Comparison of ENCODE assay signal across 15 cellular contexts in genomic region chr5:125113328-125113727, GRCh38.
DNase-seq lines count a peak whose midpoint lies in the region; ATAC-seq and TF ChIP-seq lines count a peak whose summit lies in the region.
"Had no signal": no experiment of that assay in that cellular context is flagged by ENCODE, and none has a peak within 500 bp of the region (broad histone marks: within the 10 kb centered on the region; RNA-seq: fewer than 3 reads in every experiment).

No MANE protein-coding gene starts in this region.

- intact Hi-C loops in PC-3 (cut with micrococcal nuclease) = no loop called here

- no peak overlapping the region for H3K27ac ChIP-seq in PC-3 (ENCODE audit: low read length)
- H3K27ac ChIP-seq: 22Rv1, testis had no signal

- no peaks in the 10 kb centered on the region for H3K36me3 ChIP-seq in PC-3 (ENCODE audit: low read depth, low read length)

- CTCF ChIA-PET in PC-3 (lab: Charles Lee) = no interaction called here

- H3F3A ChIP-seq in PC-3 (ENCODE audit: low read length, unreplicated experiment) = no peaks in the 10 kb centered on the region

- H3K4me2 ChIP-seq in PC-3 (ENCODE audit: low read length) = no peak overlapping the region

- DNase-seq in SIG-M5 treated with dmso at 0.1 percent for 504 hours (lab: John Stamatoyannopoulos, UW; ENCODE audit: unreplicated experiment) = peak; percentile 7
- DNase-seq in SIG-M5 (lab: John Stamatoyannopoulos, UW) = no peak
- DNase-seq in MV-4-11 (lab: John Stamatoyannopoulos, UW) = peak; percentile 77
- no peak for DNase-seq in PC-3
- DNase-seq in NCI-H1930 (lab: John Stamatoyannopoulos, UW) = no peak
- no peak for DNase-seq in hypothalamus (lab: John Stamatoyannopoulos, UW)
- DNase-seq: CD8-positive, alpha-beta memory T cell; cortex of kidney; GF-D8; NCI-H2081; NK-92 treated with Interleukin-12 subunit alpha and Interleukin-12 subunit beta, amount 100 ng/mL, for 24 hours; testis had no signal

- no TSS peak for BruUV-seq in PC-3 (replicated peaks; lab: Mats Ljungman, UMichigan)

- no peak overlapping the region for H2AFZ ChIP-seq in PC-3 (ENCODE audit: low read length)

- H3K9me3 ChIP-seq in PC-3 (ENCODE audit: low read length) = no peaks in the 10 kb centered on the region
- H3K9me3 ChIP-seq: testis had no signal

- POLR2A ChIA-PET in PC-3 (lab: Charles Lee; ENCODE audit: unreplicated experiment) = no interaction called here

- no peaks in the 10 kb centered on the region for H3K79me2 ChIP-seq in PC-3 (ENCODE audit: low read length)

- H3K4me1 ChIP-seq in PC-3 (ENCODE audit: insufficient read depth, low read length) = 0 out of 2 replicates have a peak, but pooled peaks cover 8% of the 10 kb centered on the region
- H3K4me1 ChIP-seq: testis had no signal

- TF ChIP-seq CTCF in PC-3 (conservative IDR thresholded peaks at IDR 0.05; ENCODE audit: low read depth, low read length) = no peak

- ATAC-seq in HG03039 (IDR thresholded peaks at IDR 0.05; ENCODE audit: unreplicated experiment) = peak; percentile 54
- ATAC-seq in HG03280 (IDR thresholded peaks at IDR 0.05; ENCODE audit: unreplicated experiment) = no peak
- no peak for ATAC-seq in PC-3

- H3K9ac ChIP-seq in PC-3 (ENCODE audit: low read length) = no peak overlapping the region

- H3K9me2 ChIP-seq in PC-3 (replicated peaks; ENCODE audit: low read length) = no peaks in the 10 kb centered on the region

- no peak overlapping the region for H3K4me3 ChIP-seq in PC-3 (ENCODE audit: low read length)
- H3K4me3 ChIP-seq: testis had no signal

- no peaks in the 10 kb centered on the region for H4K20me1 ChIP-seq in PC-3 (ENCODE audit: low read length)

- no peaks in the 10 kb centered on the region for H3K27me3 ChIP-seq in PC-3 (ENCODE audit: low read length)
- H3K27me3 ChIP-seq: testis had no signal

Comparison
In these comparisons a context has a peak if more than half of its experiments do, and no peak if none do; other contexts are left out.
1. DNase-seq: peak in SIG-M5 treated with dmso at 0.1 percent for 504 hours (single experiment) and MV-4-11 (single experiment); none in SIG-M5 (single experiment), PC-3 (single experiment), NCI-H1930 (0 of 2) and hypothalamus (0 of 51).